In the genomic region with DNA sequence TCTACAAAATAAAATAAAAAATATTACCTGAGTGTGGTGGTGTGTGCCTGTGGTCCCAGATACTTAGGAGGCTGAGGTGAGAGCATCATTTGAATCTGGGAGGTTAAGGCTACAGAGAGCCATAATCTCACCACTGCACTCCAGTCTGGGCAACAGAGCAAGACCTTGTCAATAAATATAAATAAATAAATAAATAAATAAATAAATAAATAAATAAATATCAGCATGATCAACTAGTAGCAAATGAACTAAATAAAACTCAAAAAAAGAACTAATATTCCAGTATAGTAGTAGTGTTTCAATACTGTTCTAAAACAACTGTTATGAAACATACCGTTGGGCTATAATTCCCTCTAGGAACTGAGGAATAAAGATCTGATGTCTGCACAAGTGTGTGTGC, we compare ENCODE assay signal across 32 cellular contexts.
"Had no signal": no experiment of that assay in that cellular context is flagged by ENCODE, and none has a peak within 500 bp of the region (broad histone marks: within the 10 kb centered on the region; RNA-seq: fewer than 3 reads in every experiment).

No MANE protein-coding gene starts in this region.

- DNase-seq: Kasumi-1, MG63, MM.1S, MV-4-11, NCI-H1048, NCI-H1092, NCI-H1105, NCI-H1105 treated with DMSO at 0.1 percent for 48 hours, NCI-H1417, NCI-H1417 treated with DMSO at 0.1 percent for 48 hours, NCI-H1436, NCI-H1436 treated with DMSO at 0.1 percent for 48 hours, NCI-H146, NCI-H1694, NCI-H1694 treated with DMSO at 0.1 percent for 48 hours, NCI-H187, NCI-H187 treated with DMSO at 0.1 percent for 48 hours, NCI-H2029, NCI-H2029 treated with DMSO at 0.1 percent for 48 hours, NCI-H2081, NCI-H2081 treated with DMSO at 0.1 percent for 48 hours, NCI-H2107, NCI-H2171, NCI-H2171 treated with DMSO at 0.1 percent for 48 hours, NCI-H226, NCI-H345, NCI-H446, NCI-H446 treated with DMSO at 0.1 percent for 48 hours, NCI-H510A, NCI-H510A treated with DMSO at 0.1 percent for 48 hours, NCI-H524, NCI-H524 treated with DMSO at 0.1 percent for 48 hours had no signal

- H3K4me3 ChIP-seq: MG63 had no signal

- H3K9me3 ChIP-seq: MG63 had no signal

- H3K36me3 ChIP-seq: MG63 had no signal
